Comparison of ENCODE assay signal across 7 cellular contexts in the genomic region with DNA sequence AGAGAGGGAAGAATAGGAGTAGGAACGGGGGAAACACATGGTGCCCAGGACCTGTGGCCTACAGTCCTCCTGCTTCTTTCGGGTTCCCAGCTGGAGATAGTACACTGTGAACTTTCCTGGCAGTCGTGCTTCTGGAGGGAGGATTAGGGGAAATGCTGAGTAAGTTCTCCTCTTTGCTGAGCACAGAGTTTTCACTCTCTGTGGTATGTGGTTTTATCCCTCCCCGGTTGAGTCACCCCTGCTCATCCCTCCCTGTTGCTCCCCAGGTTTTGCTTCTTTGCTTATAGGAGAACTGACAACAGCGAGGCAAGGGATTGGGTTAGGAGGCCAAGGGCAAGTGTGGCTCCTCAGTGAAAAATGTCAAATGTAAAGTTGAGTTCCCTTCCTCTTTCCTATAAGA.
DNase-seq lines count a peak whose midpoint lies in the region; ATAC-seq and TF ChIP-seq lines count a peak whose summit lies in the region.
"Not testable (repeated sequence)": the region's sequence is repeated elsewhere in the genome, so short reads cannot be mapped to it uniquely, and the experiment has no call there.

No MANE protein-coding gene starts in this region.

- H3K27me3 ChIP-seq in heart left ventricle, result not testable (repeated sequence)

- not testable (repeated sequence) for H3K4me1 Mint-ChIP-seq in T-helper 17 cell; activated T-cell treated with anti-CD3 and anti-CD28 coated beads, Interleukin-2, amount 50 U/mL, for 72 hours (ENCODE audit: low read depth)

- DNase-seq in T-helper 17 cell; activated T-cell treated with anti-CD3 and anti-CD28 coated beads, Interleukin-2, amount 50 U/mL, for 72 hours; heart left ventricle; mucosa of descending colon; stimulated activated naive CD8-positive, alpha-beta T cell treated with anti-CD3 and anti-CD28 coated beads, Interleukin-15, Interleukin-2, amounts not matched to agents 100 U/mL and 50 U/mL, for 24 hours: not testable (repeated sequence)

- H3K4me3 ChIP-seq in heart left ventricle, mucosa of descending colon: not testable (repeated sequence)

- H3K27ac Mint-ChIP-seq in T-helper 17 cell; activated T-cell treated with anti-CD3 and anti-CD28 coated beads, Interleukin-2, amount 50 U/mL, for 72 hours: not testable (repeated sequence)

- not testable (repeated sequence) for H3K36me3 Mint-ChIP-seq in T-helper 17 cell (ENCODE audit: low read depth); activated T-cell treated with anti-CD3 and anti-CD28 coated beads, Interleukin-2, amount 50 U/mL, for 72 hours (ENCODE audit: insufficient read depth in 2 of 2)

- not testable (repeated sequence) for H3K4me1 ChIP-seq in heart left ventricle; mucosa of descending colon (ENCODE audit: low read depth)

- TF ChIP-seq POLR2A in heart left ventricle (IDR thresholded peaks at IDR 0.05), result not testable (repeated sequence)

- H3K9me3 Mint-ChIP-seq in activated T-cell treated with anti-CD3 and anti-CD28 coated beads, Interleukin-2, amount 50 U/mL, for 72 hours, result not testable (repeated sequence)

- ATAC-seq in GM18502 (IDR thresholded peaks at IDR 0.05; ENCODE audit: poor library complexity, unreplicated experiment) (peak; percentile 69), HG02642 (IDR thresholded peaks at IDR 0.05; ENCODE audit: poor library complexity, unreplicated experiment) (peak; percentile 50), T-helper 17 cell (peak; percentile 63), heart left ventricle (peak in 3 of 4 donors; percentile 20 to 56 (median 46)), mucosa of descending colon (peak; percentile 64)
- peak; percentile 74 to 83 for ATAC-seq in activated T-cell treated with anti-CD3 and anti-CD28 coated beads, Interleukin-2, amount 50 U/mL, for 72 hours (replicated peaks in 1 of 2)
- peak; percentile 77 for ATAC-seq in stimulated activated naive CD8-positive, alpha-beta T cell treated with anti-CD3 and anti-CD28 coated beads, Interleukin-15, Interleukin-2, amounts not matched to agents 100 U/mL and 50 U/mL, for 24 hours

- H3K36me3 ChIP-seq in heart left ventricle; mucosa of descending colon (ENCODE audit: low read depth): not testable (repeated sequence)

- intact Hi-C loops in heart left ventricle (cut with DNase I); mucosa of descending colon (cut with DNase I, micrococcal nuclease): not testable (repeated sequence)

- H3K9me3 ChIP-seq in T-helper 17 cell (ENCODE audit: control insufficient read depth, low read length, poor library complexity, severe bottlenecking); heart left ventricle; mucosa of descending colon: not testable (repeated sequence)

- H3K27me3 Mint-ChIP-seq in T-helper 17 cell; activated T-cell treated with anti-CD3 and anti-CD28 coated beads, Interleukin-2, amount 50 U/mL, for 72 hours (ENCODE audit: low read depth): not testable (repeated sequence)

- WGBS in heart left ventricle, 4 donors, result no CpG with 5 or more reads among the region's 5 CpGs

- not testable (repeated sequence) for H3K27ac ChIP-seq in heart left ventricle

- not testable (repeated sequence) for H3K4me3 Mint-ChIP-seq in T-helper 17 cell; activated T-cell treated with anti-CD3 and anti-CD28 coated beads, Interleukin-2, amount 50 U/mL, for 72 hours

- TF ChIP-seq CTCF in heart left ventricle (IDR thresholded peaks at IDR 0.05); mucosa of descending colon (IDR thresholded peaks at IDR 0.05): not testable (repeated sequence)
